Comparison of ENCODE assay signal across 12 cellular contexts in the genomic region with DNA sequence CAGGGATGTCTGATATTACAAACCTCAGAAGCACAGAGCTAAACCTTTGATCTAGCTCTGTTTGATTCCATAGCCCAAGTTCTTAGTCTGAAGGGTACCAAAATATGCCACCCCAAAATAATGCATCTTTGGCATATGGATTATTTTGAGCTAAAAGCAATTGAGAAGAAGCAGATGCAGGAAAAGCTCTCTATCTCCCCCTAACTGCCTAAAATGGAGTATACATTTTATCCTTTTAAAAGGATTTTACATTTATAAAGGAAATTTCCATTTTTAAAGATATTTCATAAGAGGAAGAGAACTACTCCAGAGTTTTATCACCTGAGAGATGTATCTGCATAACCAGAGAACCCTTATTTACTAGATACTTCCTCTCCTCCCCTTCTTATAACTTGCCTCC.
A peak's percentile ranks its signal among the peaks of the same experiment; 100 is the strongest.
DNase-seq lines count a peak whose midpoint lies in the region; ATAC-seq and TF ChIP-seq lines count a peak whose summit lies in the region.
"Had no signal": no experiment of that assay in that cellular context is flagged by ENCODE, and none has a peak within 500 bp of the region (broad histone marks: within the 10 kb centered on the region; RNA-seq: fewer than 3 reads in every experiment).

No MANE protein-coding gene starts in this region.

- no peak for TF ChIP-seq POLR2A in esophagus squamous epithelium (IDR thresholded peaks at IDR 0.05)

- H3K4me3 ChIP-seq in mammary epithelial cell (replicated peaks in 1 of 3; ENCODE audit: insufficient read depth in 1 of 3, low read depth in 2 of 3, low read length in 3 of 3) (no peak overlapping the region), esophagus squamous epithelium (no peak overlapping the region)
- H3K4me3 ChIP-seq: transverse colon had no signal

- no peaks in the 10 kb centered on the region for H3K79me2 ChIP-seq in mammary epithelial cell (ENCODE audit: insufficient read depth, low read length)

- no peaks in the 10 kb centered on the region for H3K4me1 Mint-ChIP-seq in progenitor cell of endocrine pancreas (ENCODE audit: low read depth)
- no peaks in the 10 kb centered on the region for H3K4me1 Mint-ChIP-seq in activated T-cell treated with anti-CD3 and anti-CD28 coated beads, Interleukin-2, amount 50 U/mL, for 4 hours (ENCODE audit: low read depth)

- H3K27me3 Mint-ChIP-seq in progenitor cell of endocrine pancreas = no peaks in the 10 kb centered on the region
- no peaks in the 10 kb centered on the region for H3K27me3 Mint-ChIP-seq in activated T-cell treated with anti-CD3 and anti-CD28 coated beads, Interleukin-2, amount 50 U/mL, for 4 hours (ENCODE audit: low read depth)

- dilution Hi-C loops in mammary epithelial cell (cut with HindIII; ENCODE audit: low sequenced_read_pairs) = no loop called here

- no peak overlapping the region for H3K4me2 ChIP-seq in mammary epithelial cell (ENCODE audit: insufficient read depth, low read depth, low read length)

- ATAC-seq in activated T-cell treated with anti-CD3 and anti-CD28 coated beads, Interleukin-2, amount 50 U/mL, for 4 hours = no peak

- H3K36me3 Mint-ChIP-seq in progenitor cell of endocrine pancreas (ENCODE audit: insufficient read depth) = peaks cover 2% of the 10 kb centered on the region
- H3K36me3 Mint-ChIP-seq in activated T-cell treated with anti-CD3 and anti-CD28 coated beads, Interleukin-2, amount 50 U/mL, for 4 hours (ENCODE audit: insufficient read depth) = no peaks in the 10 kb centered on the region

- CTCF ChIA-PET in mammary epithelial cell (lab: Charles Lee; ENCODE audit: low non-redundant PET) = interaction anchor here (0.6 kb wide), 1 partner anchor 118 kb away, joined by 3 read pairs; no protein-coding TSS in a partner anchor

- H3K27me3 ChIP-seq in mammary epithelial cell (ENCODE audit: insufficient read depth, low read length) (no peaks in the 10 kb centered on the region), esophagus squamous epithelium (no peaks in the 10 kb centered on the region)
- H3K27me3 ChIP-seq: transverse colon had no signal

- H3K4me1 ChIP-seq in mammary epithelial cell (ENCODE audit: insufficient read depth, low read length) = no peaks in the 10 kb centered on the region
- no peaks in the 10 kb centered on the region for H3K4me1 ChIP-seq in esophagus squamous epithelium
- H3K4me1 ChIP-seq: transverse colon had no signal

- H3K27ac Mint-ChIP-seq in progenitor cell of endocrine pancreas = no peak overlapping the region

- in situ Hi-C loops in mammary epithelial cell (cut with MboI; ENCODE audit: low sequenced_read_pairs in 2 of 2) = loop anchor here in 1 of 2 donors (25.0 kb wide), 1 partner anchor 874 kb away; no protein-coding TSS in a partner anchor

- H3K9ac ChIP-seq in mammary epithelial cell (ENCODE audit: insufficient read depth, low read length) = no peak overlapping the region

- no peaks in the 10 kb centered on the region for H4K20me1 ChIP-seq in mammary epithelial cell (ENCODE audit: insufficient read depth, low read length)

- no peak overlapping the region for H3K27ac ChIP-seq in mammary epithelial cell (ENCODE audit: insufficient read depth, low read depth, low read length)
- H3K27ac ChIP-seq in esophagus squamous epithelium = no peak overlapping the region
- H3K27ac ChIP-seq: transverse colon had no signal

- peaks cover 39% of the 10 kb centered on the region for H3K9me3 Mint-ChIP-seq in progenitor cell of endocrine pancreas (ENCODE audit: low read depth)
- H3K9me3 Mint-ChIP-seq in activated T-cell treated with anti-CD3 and anti-CD28 coated beads, Interleukin-2, amount 50 U/mL, for 4 hours = no peaks in the 10 kb centered on the region

- H3K36me3 ChIP-seq in mammary epithelial cell (ENCODE audit: insufficient read depth, low read length) (no peaks in the 10 kb centered on the region), esophagus squamous epithelium (no peaks in the 10 kb centered on the region)
- H3K36me3 ChIP-seq: transverse colon had no signal

- no peak overlapping the region for H2AFZ ChIP-seq in mammary epithelial cell (ENCODE audit: low read depth, low read length)

- TF ChIP-seq CTCF in mammary epithelial cell (conservative IDR thresholded peaks at IDR 0.05 in 1 of 2, IDR thresholded peaks at IDR 0.05 in 1 of 2; ENCODE audit: extremely low read depth in 1 of 2, insufficient read depth in 1 of 2, low read depth in 1 of 2, low read length in 2 of 2) (peak; percentile 50 to 57), progenitor cell of endocrine pancreas (IDR thresholded peaks at IDR 0.05; ENCODE audit: unreplicated experiment) (peak; percentile 18), esophagus squamous epithelium (IDR thresholded peaks at IDR 0.05) (peak in 2 of 6 experiments; percentile 17 to 24)

- BruUV-seq in mammary epithelial cell (replicated peaks; lab: Mats Ljungman, UMichigan) = no TSS peak

- H3K4me3 Mint-ChIP-seq in progenitor cell of endocrine pancreas (ENCODE audit: low read depth) = no peak overlapping the region
- no peak overlapping the region for H3K4me3 Mint-ChIP-seq in activated T-cell treated with anti-CD3 and anti-CD28 coated beads, Interleukin-2, amount 50 U/mL, for 4 hours

- H3K9me3 ChIP-seq in mammary epithelial cell (replicated peaks; ENCODE audit: insufficient read depth, low read length) (peaks cover 4% of the 10 kb centered on the region), esophagus squamous epithelium (no peaks in the 10 kb centered on the region)
- H3K9me3 ChIP-seq: transverse colon had no signal

- DNase-seq in NCI-H748 (lab: John Stamatoyannopoulos, UW; ENCODE audit: unreplicated experiment) = peak; percentile 3
- DNase-seq in NCI-H748 treated with DMSO at 0.1 percent for 48 hours (lab: John Stamatoyannopoulos, UW) = no peak
- peak; percentile 11 to 29 for DNase-seq in Kasumi-1 (lab: John Stamatoyannopoulos, UW)
- DNase-seq in mammary epithelial cell = no peak
- DNase-seq in progenitor cell of endocrine pancreas (ENCODE audit: low spot score, unreplicated experiment) = no peak
- no peak for DNase-seq in activated T-cell treated with anti-CD3 and anti-CD28 coated beads, Interleukin-2, amount 50 U/mL, for 4 hours
- DNase-seq in esophagus squamous epithelium (lab: John Stamatoyannopoulos, UW) = no peak
- DNase-seq in NCI-H2227 treated with DMSO at 0.1 percent for 48 hours (lab: John Stamatoyannopoulos, UW) = no peak
- DNase-seq: activated naive CD4-positive, alpha-beta T cell treated with Interleukin-2 at 50 U/mL for 16 hours; NCI-H510A treated with DMSO at 0.1 percent for 48 hours; SHP77 treated with DMSO at 0.1 percent for 48 hours; transverse colon had no signal

- intact Hi-C loops in mammary epithelial cell (cut with micrococcal nuclease) (no loop called here), esophagus squamous epithelium (cut with DNase I) (no loop called here)

Comparison
In these comparisons a context has a peak if more than half of its experiments do, and no peak if none do; other contexts are left out.
1. DNase-seq: peak in NCI-H748 (single experiment) and Kasumi-1 (2 of 2); none in NCI-H748 treated with DMSO at 0.1 percent for 48 hours (single experiment), mammary epithelial cell (single experiment), progenitor cell of endocrine pancreas (single experiment), activated T-cell treated with anti-CD3 and anti-CD28 coated beads, Interleukin-2, amount 50 U/mL, for 4 hours (single experiment), esophagus squamous epithelium (single experiment) and NCI-H2227 treated with DMSO at 0.1 percent for 48 hours (single experiment).